18 cellular contexts compared by ENCODE assay signal in genomic region chr1:57638239-57638638, GRCh38.
A peak's percentile ranks its signal among the peaks of the same experiment; 100 is the strongest.
DNase-seq lines count a peak whose midpoint lies in the region; ATAC-seq, FAIRE-seq and TF ChIP-seq lines count a peak whose summit lies in the region.
"Had no signal": no experiment of that assay in that cellular context is flagged by ENCODE, and none has a peak within 500 bp of the region (broad histone marks: within the 10 kb centered on the region; RNA-seq: fewer than 3 reads in every experiment).

No MANE protein-coding gene starts in this region.

- H3K4me3 ChIP-seq in HepG2 (replicated peaks in 1 of 3; ENCODE audit: insufficient read depth in 1 of 3, low read depth in 2 of 3, low read length in 3 of 3) (no peak overlapping the region), right lobe of liver (no peak overlapping the region), HEK293 (ENCODE audit: low read depth, low read length) (no peak overlapping the region)
- H3K4me3 ChIP-seq: BLaER1, HAP-1 had no signal

- intact Hi-C loops in HepG2 (cut with micrococcal nuclease; ENCODE audit: unreplicated experiment), result no loop called here
- intact Hi-C loops in right lobe of liver (cut with DNase I), result no loop called here

- peak; percentile 13 for DNase-seq in NCI-H2171 treated with DMSO at 0.1 percent for 48 hours (lab: John Stamatoyannopoulos, UW)
- no peak for DNase-seq in NCI-H2171 (lab: John Stamatoyannopoulos, UW)
- no peak for DNase-seq in HepG2 (ENCODE audit: low spot score)
- no peak for DNase-seq in right lobe of liver
- no peak for DNase-seq in GM10248 (ENCODE audit: extremely low spot score)
- DNase-seq: Caco-2; CD4-positive, CD25-positive, alpha-beta regulatory T cell; CD8-positive, alpha-beta T cell; DMS153; DMS79 treated with DMSO at 0.1 percent for 48 hours; GF-D8; GOT3 had no signal

- H3K9me3 ChIP-seq in HepG2 (ENCODE audit: low read length) (no peaks in the 10 kb centered on the region), right lobe of liver (no peaks in the 10 kb centered on the region), HEK293 (ENCODE audit: control insufficient read depth, insufficient read depth, low read depth, low read length) (no peaks in the 10 kb centered on the region)
- H3K9me3 ChIP-seq: BLaER1, Caco-2, HAP-1 had no signal

- H3K27ac ChIP-seq in HepG2 (ENCODE audit: extremely low read length, insufficient read depth, low read length), result no peak overlapping the region
- no peak overlapping the region for H3K27ac ChIP-seq in right lobe of liver
- no peak overlapping the region for H3K27ac ChIP-seq in HEK293 (ENCODE audit: extremely low read depth, low read depth, low read length)
- H3K27ac ChIP-seq: BLaER1, C4-2B had no signal

- H3K9ac ChIP-seq in HepG2 (ENCODE audit: insufficient read depth, low read depth, low read length), result no peak overlapping the region
- H3K9ac ChIP-seq: BLaER1 had no signal

- ATAC-seq in HepG2, result no peak
- ATAC-seq in right lobe of liver, result no peak
- ATAC-seq: CD8-positive, alpha-beta T cell had no signal

- no peaks in the 10 kb centered on the region for H4K20me1 ChIP-seq in HepG2 (ENCODE audit: insufficient read depth, low read length)
- H4K20me1 ChIP-seq: BLaER1 had no signal

- TF ChIP-seq CTCF in HepG2 (CRISPR knock-in tag; IDR thresholded peaks at IDR 0.05) (no peak), right lobe of liver (IDR thresholded peaks at IDR 0.05) (no peak), HEK293 (tag by site-specific recombination; IDR thresholded peaks at IDR 0.05) (no peak), GM10248 (IDR thresholded peaks at IDR 0.05; ENCODE audit: control extremely low read depth, extremely low read depth, low read depth, missing control alignments) (no peak)

- no peaks in the 10 kb centered on the region for H3K79me2 ChIP-seq in HepG2 (ENCODE audit: insufficient read depth, low read length)

- H3K36me3 ChIP-seq in HepG2 (replicated peaks in 1 of 2; ENCODE audit: control insufficient read depth in 1 of 2, insufficient read depth in 2 of 2, low read length in 2 of 2) (no peaks in the 10 kb centered on the region), right lobe of liver (no peaks in the 10 kb centered on the region), HEK293 (ENCODE audit: control insufficient read depth in 2 of 2, insufficient read depth in 1 of 2, low read length in 2 of 2) (no peaks in the 10 kb centered on the region)
- H3K36me3 ChIP-seq: BLaER1, HAP-1 had no signal

- POLR2A ChIA-PET in HepG2 (lab: Yijun Ruan, JAX) (no interaction called here), HEK293 (lab: Yijun Ruan, JAX) (no interaction called here), GM10248 (lab: Yijun Ruan, JAX) (no interaction called here)

- H3K4me1 ChIP-seq in HepG2 (ENCODE audit: insufficient read depth, low read length) (no peaks in the 10 kb centered on the region), right lobe of liver (no peaks in the 10 kb centered on the region), HEK293 (ENCODE audit: control insufficient read depth, insufficient read depth, low read length) (no peaks in the 10 kb centered on the region)
- H3K4me1 ChIP-seq: BLaER1, Caco-2, HAP-1 had no signal

- 0% methylated on average over 1 of the region's 1 CpG for WGBS in HepG2 (ENCODE audit: low lambda C conversion rate)
- WGBS in right lobe of liver (ENCODE audit: insufficient coverage, low coverage, low lambda C conversion rate, missing lambda C conversion rate), result 50% methylated on average over 1 of the region's 1 CpG

- TF ChIP-seq POLR2A in HepG2 (IDR thresholded peaks at IDR 0.05; ENCODE audit: insufficient read depth in 1 of 2, low read depth in 2 of 2, low read length in 2 of 2), result no peak
- TF ChIP-seq POLR2A in right lobe of liver (IDR thresholded peaks at IDR 0.05), result no peak

- CTCF ChIA-PET in HepG2 (lab: Yijun Ruan, JAX; ENCODE audit: low intra/inter-chr PET ratio, low total read pairs) (no interaction called here), HEK293 (lab: Yijun Ruan, JAX) (no interaction called here), GM10248 (lab: Yijun Ruan, JAX) (no interaction called here)

- TF ChIP-seq RAD21 in HepG2 (CRISPR knock-in tag; IDR thresholded peaks at IDR 0.05), result no peak

- in situ Hi-C loops in HepG2 (cut with HindIII; ENCODE audit: extremely low pct_ligation_motif_present, low pct_unique_long_range_greater_than_20kb), result no loop called here

- H3K27me3 ChIP-seq in HepG2 (ENCODE audit: control insufficient read depth in 1 of 2, insufficient read depth in 2 of 2, low read length in 2 of 2) (peaks cover 0 to 3% of the 10 kb centered on the region in 2 experiments; a peak in 1 of 5 replicates), right lobe of liver (no peaks in the 10 kb centered on the region)
- H3K27me3 ChIP-seq: BLaER1 had no signal

- no peak overlapping the region for H3K4me2 ChIP-seq in HepG2 (ENCODE audit: low read depth, low read length)
- H3K4me2 ChIP-seq: BLaER1 had no signal

- no TSS peak for BruUV-seq in HepG2 (replicated peaks; lab: Mats Ljungman, UMichigan)

- FAIRE-seq in HepG2 (lab: Jason Lieb, UNC), result no peak
- FAIRE-seq: GM12892, H54 had no signal

- H2AFZ ChIP-seq in HepG2 (ENCODE audit: low read length), result no peak overlapping the region

- TF ChIP-seq EP300 in HepG2 (IDR thresholded peaks at IDR 0.05; ENCODE audit: low read depth in 2 of 2, low read length in 2 of 2), result no peak
- no peak for TF ChIP-seq EP300 in HepG2 (CRISPR knock-in tag; IDR thresholded peaks at IDR 0.05; ENCODE audit: borderline replicate concordance)

TF ChIP-seq in HepG2, 621 proteins besides CTCF, POLR2A, EP300 and RAD21:
- no peak for TF ChIP-seq PCBP1 (IDR thresholded peaks at IDR 0.05; ENCODE audit: borderline replicate concordance, low read depth, low read length)
- no peak for TF ChIP-seq MXD3 (CRISPR knock-in tag; IDR thresholded peaks at IDR 0.05)
- peak; percentile 53; the same call in 1 of the 2 replicates for TF ChIP-seq ATF7 (IDR thresholded peaks at IDR 0.05)
- no peak for TF ChIP-seq ATF7 (CRISPR knock-in tag; IDR thresholded peaks at IDR 0.05)

TF ChIP-seq in HEK293, 187 proteins besides CTCF, POLR2A, EP300 and RAD21 (continues in another document):
- TF ChIP-seq ZNF341 (tag by site-specific recombination; IDR thresholded peaks at IDR 0.05; ENCODE audit: low read depth) (no peak), SALL2 (tag by site-specific recombination; IDR thresholded peaks at IDR 0.05; ENCODE audit: borderline replicate concordance) (no peak), ZNF449 (tag by site-specific recombination; IDR thresholded peaks at IDR 0.05) (no peak), ZNF629 (tag by site-specific recombination; IDR thresholded peaks at IDR 0.05) (0 out of 2 replicates have a peak, but pooled peaks have one; percentile 52), ZNF426 (tag by site-specific recombination; IDR thresholded peaks at IDR 0.05) (no peak), ZNF843 (tag by site-specific recombination; IDR thresholded peaks at IDR 0.05) (0 out of 2 replicates have a peak, but pooled peaks have one; percentile 27), ZNF26 (tag by site-specific recombination; IDR thresholded peaks at IDR 0.05) (no peak), TRIM28 (IDR thresholded peaks at IDR 0.05; ENCODE audit: borderline replicate concordance, low read length) (0 out of 2 replicates have a peak, but pooled peaks have one; percentile 39)
- TF ChIP-seq, protein P1, sequence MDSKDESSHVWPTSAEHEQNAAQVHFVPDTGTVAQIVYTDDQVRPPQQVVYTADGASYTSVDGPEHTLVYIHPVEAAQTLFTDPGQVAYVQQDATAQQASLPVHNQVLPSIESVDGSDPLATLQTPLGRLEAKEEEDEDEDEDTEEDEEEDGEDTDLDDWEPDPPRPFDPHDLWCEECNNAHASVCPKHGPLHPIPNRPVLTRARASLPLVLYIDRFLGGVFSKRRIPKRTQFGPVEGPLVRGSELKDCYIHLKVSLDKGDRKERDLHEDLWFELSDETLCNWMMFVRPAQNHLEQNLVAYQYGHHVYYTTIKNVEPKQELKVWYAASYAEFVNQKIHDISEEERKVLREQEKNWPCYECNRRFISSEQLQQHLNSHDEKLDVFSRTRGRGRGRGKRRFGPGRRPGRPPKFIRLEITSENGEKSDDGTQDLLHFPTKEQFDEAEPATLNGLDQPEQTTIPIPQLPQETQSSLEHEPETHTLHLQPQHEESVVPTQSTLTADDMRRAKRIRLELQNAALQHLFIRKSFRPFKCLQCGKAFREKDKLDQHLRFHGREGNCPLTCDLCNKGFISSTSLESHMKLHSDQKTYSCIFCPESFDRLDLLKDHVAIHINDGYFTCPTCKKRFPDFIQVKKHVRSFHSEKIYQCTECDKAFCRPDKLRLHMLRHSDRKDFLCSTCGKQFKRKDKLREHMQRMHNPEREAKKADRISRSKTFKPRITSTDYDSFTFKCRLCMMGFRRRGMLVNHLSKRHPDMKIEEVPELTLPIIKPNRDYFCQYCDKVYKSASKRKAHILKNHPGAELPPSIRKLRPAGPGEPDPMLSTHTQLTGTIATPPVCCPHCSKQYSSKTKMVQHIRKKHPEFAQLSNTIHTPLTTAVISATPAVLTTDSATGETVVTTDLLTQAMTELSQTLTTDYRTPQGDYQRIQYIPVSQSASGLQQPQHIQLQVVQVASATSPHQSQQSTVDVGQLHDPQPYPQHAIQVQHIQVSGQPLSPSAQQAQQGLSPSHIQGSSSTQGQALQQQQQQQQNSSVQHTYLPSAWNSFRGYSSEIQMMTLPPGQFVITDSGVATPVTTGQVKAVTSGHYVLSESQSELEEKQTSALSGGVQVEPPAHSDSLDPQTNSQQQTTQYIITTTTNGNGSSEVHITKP (tag by site-specific recombination; IDR thresholded peaks at IDR 0.05), result 0 out of 2 replicates have a peak, but pooled peaks have one; percentile 47
